ENCODE assay signal across 8 cellular contexts in the genomic region with DNA sequence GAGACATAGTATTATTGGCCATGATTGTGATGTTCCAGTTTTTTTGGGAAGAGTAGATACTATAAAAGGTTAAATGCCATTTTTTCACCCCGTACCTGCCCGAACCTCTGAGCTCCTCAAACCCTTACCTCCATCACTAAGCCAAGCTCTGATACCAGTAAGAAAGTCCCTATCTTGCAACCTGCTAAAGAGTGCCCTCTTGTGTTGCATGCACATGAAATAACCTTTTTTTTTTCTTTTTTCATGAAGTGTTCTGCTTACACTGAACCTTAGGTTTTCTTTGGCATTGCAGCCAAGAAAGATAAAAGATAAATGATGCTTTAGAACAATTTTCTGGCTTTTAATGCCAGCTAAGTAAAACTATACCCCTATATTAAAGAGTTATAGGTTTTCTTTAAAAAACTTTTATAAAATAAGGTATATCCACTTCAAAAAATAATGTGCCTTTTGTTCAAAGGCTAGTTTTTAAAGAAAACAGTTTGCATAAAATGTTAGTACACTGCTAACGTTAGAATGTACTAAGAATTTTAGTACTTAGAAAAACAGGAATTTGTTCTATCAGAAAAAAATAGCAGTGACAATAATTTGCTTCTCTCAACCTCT.
DNase-seq lines count a peak whose midpoint lies in the region; ATAC-seq, FAIRE-seq and TF ChIP-seq lines count a peak whose summit lies in the region.

No MANE protein-coding gene starts in this region.

- intact Hi-C loops in Caco-2 (cut with micrococcal nuclease; ENCODE audit: unreplicated experiment) (loop anchor here (1.0 to 5.0 kb wide), 4 partner anchors 67 to 342 kb away; no protein-coding TSS in a partner anchor), mucosa of descending colon (cut with DNase I, micrococcal nuclease) (loop anchor here in 1 of 2 donors (5.0 kb wide), 2 partner anchors 225 to 340 kb away; no protein-coding TSS in a partner anchor)

- ATAC-seq in mucosa of descending colon (peak; percentile 68), HG02840 (IDR thresholded peaks at IDR 0.05; ENCODE audit: low FRiP score, unreplicated experiment) (no peak)

- H3K4me1 ChIP-seq in Caco-2 (no peaks in the 10 kb centered on the region), mucosa of descending colon (ENCODE audit: low read depth) (no peaks in the 10 kb centered on the region)

- H3K4me3 ChIP-seq in Caco-2 (ENCODE audit: low read depth, low read length) (no peak overlapping the region), bronchial epithelial cell (ENCODE audit: low read depth, low read length) (no peak overlapping the region), mucosa of descending colon (no peak overlapping the region)

- no peaks in the 10 kb centered on the region for H3K9me3 Mint-ChIP-seq in Caco-2 (ENCODE audit: unreplicated experiment)

- H3K4me3 Mint-ChIP-seq in Caco-2 (ENCODE audit: unreplicated experiment) = no peak overlapping the region

- no peaks in the 10 kb centered on the region for H3K9me3 ChIP-seq in Caco-2
- H3K9me3 ChIP-seq in mucosa of descending colon = no peaks in the 10 kb centered on the region

- TF ChIP-seq CTCF in Caco-2 (IDR thresholded peaks at IDR 0.05; ENCODE audit: insufficient read depth in 1 of 2, low read depth in 1 of 2, low read length in 1 of 2, severe bottlenecking in 1 of 2, unreplicated experiment in 1 of 2) (peak; percentile 67 to 84), bronchial epithelial cell (IDR thresholded peaks at IDR 0.05; ENCODE audit: insufficient read depth, low read length, severe bottlenecking) (peak; percentile 61), mucosa of descending colon (IDR thresholded peaks at IDR 0.05) (no peak)

- CTCF ChIA-PET in Caco-2 (lab: Charles Lee) (interaction anchor here (0.6 to 1.5 kb wide), 12 partner anchors 24 to 529 kb away, joined by 3 to 23 read pairs (median 5); no protein-coding TSS in a partner anchor), HEK293T (lab: Yijun Ruan, JAX) (interaction anchor here (0.6 to 1.5 kb wide), 5 partner anchors 26 to 506 kb away, joined by 3 to 12 read pairs (median 6); no protein-coding TSS in a partner anchor)

- H3K27me3 Mint-ChIP-seq in Caco-2 (ENCODE audit: insufficient read depth, unreplicated experiment) = no peaks in the 10 kb centered on the region

- no peak overlapping the region for H3K27ac Mint-ChIP-seq in Caco-2 (ENCODE audit: unreplicated experiment)

- H3K4me1 Mint-ChIP-seq in Caco-2 (ENCODE audit: low read depth, unreplicated experiment) = no peaks in the 10 kb centered on the region

- FAIRE-seq in bronchial epithelial cell (lab: Jason Lieb, UNC) = no peak

- H3K27me3 ChIP-seq in Caco-2 (replicated peaks; ENCODE audit: control insufficient read depth, insufficient read depth, low read length) (no peaks in the 10 kb centered on the region), bronchial epithelial cell (ENCODE audit: control insufficient read depth, insufficient read depth, low read length) (no peaks in the 10 kb centered on the region)

- BruUV-seq in Caco-2 (replicated peaks; lab: Mats Ljungman, UMichigan) = no TSS peak

- H3K36me3 Mint-ChIP-seq in Caco-2 (ENCODE audit: insufficient read depth, unreplicated experiment) = no peaks in the 10 kb centered on the region

- H3K36me3 ChIP-seq in Caco-2 (ENCODE audit: control insufficient read depth, insufficient read depth, low read length) (no peaks in the 10 kb centered on the region), bronchial epithelial cell (ENCODE audit: control insufficient read depth, insufficient read depth, low read length) (no peaks in the 10 kb centered on the region), mucosa of descending colon (ENCODE audit: low read depth) (no peaks in the 10 kb centered on the region)

- DNase-seq in Caco-2 (peak in 1 of 2 experiments; percentile 53), HEK293T (ENCODE audit: extremely low spot score) (peak; percentile 31), NCI-H69 (lab: John Stamatoyannopoulos, UW) (peak; percentile 69), bronchial epithelial cell (ENCODE audit: low read depth) (peak; percentile 61), mucosa of descending colon (peak in 1 of 3 donors; percentile 35), mucosa of gallbladder (ENCODE audit: low spot score) (no peak)
- DNase-seq in activated T-cell treated with anti-CD3 and anti-CD28 coated beads, Interleukin-2, amount 50 U/mL, for 48 hours = no peak

- POLR2A ChIA-PET in Caco-2 (lab: Charles Lee) (no interaction called here), HEK293T (lab: Yijun Ruan, JAX) (no interaction called here)

TF ChIP-seq in HEK293T, 16 proteins besides CTCF, POLR2A, EP300 and RAD21:
- TF ChIP-seq ZNF384 (IDR thresholded peaks at IDR 0.05) (peak; percentile 92), FOXM1 (IDR thresholded peaks at IDR 0.05; ENCODE audit: borderline replicate concordance) (no peak)
TF ChIP-seq in HEK293T: peak in this region for 1.

Comparison
In these comparisons a context has a peak if more than half of its experiments do, and no peak if none do; other contexts are left out.
1. DNase-seq: peak in HEK293T (single experiment), NCI-H69 (single experiment) and bronchial epithelial cell (single experiment); none in activated T-cell treated with anti-CD3 and anti-CD28 coated beads, Interleukin-2, amount 50 U/mL, for 48 hours (0 of 2) and mucosa of gallbladder (single experiment).